In genomic region chr6:153595903-153596302, GRCh38 we compare ENCODE assay signal across 27 cellular contexts.
DNase-seq lines count a peak whose midpoint lies in the region; ATAC-seq, FAIRE-seq and TF ChIP-seq lines count a peak whose summit lies in the region.
"Had no signal": no experiment of that assay in that cellular context is flagged by ENCODE, and none has a peak within 500 bp of the region (broad histone marks: within the 10 kb centered on the region; RNA-seq: fewer than 3 reads in every experiment).

No MANE protein-coding gene starts in this region.

- H3K27ac ChIP-seq in brain microvascular endothelial cell (no peak overlapping the region), gastroesophageal sphincter (peak overlapping the region in 1 of 4 donors; percentile 25), HepG2 (ENCODE audit: extremely low read length, insufficient read depth, low read length) (no peak overlapping the region)
- H3K27ac ChIP-seq: BLaER1 treated with 17β-estradiol and CSF1 and Interleukin-3, amounts not matched to agents 10 nM and 100 nM; ovary; upper lobe of left lung had no signal

- no peaks in the 10 kb centered on the region for H3K9me3 ChIP-seq in gastroesophageal sphincter
- no peaks in the 10 kb centered on the region for H3K9me3 ChIP-seq in HepG2 (ENCODE audit: low read length)
- H3K9me3 ChIP-seq: BLaER1 treated with 17β-estradiol and CSF1 and Interleukin-3, amounts not matched to agents 10 nM and 100 nM; ovary; upper lobe of left lung had no signal

- H3K4me3 ChIP-seq in brain microvascular endothelial cell (ENCODE audit: low read depth, low read length) (no peak overlapping the region), gastroesophageal sphincter (no peak overlapping the region), HepG2 (replicated peaks in 1 of 3; ENCODE audit: insufficient read depth in 1 of 3, low read depth in 2 of 3, low read length in 3 of 3) (no peak overlapping the region)
- H3K4me3 ChIP-seq: BLaER1 treated with 17β-estradiol and CSF1 and Interleukin-3, amounts not matched to agents 10 nM and 100 nM; ovary; upper lobe of left lung had no signal

- no peaks in the 10 kb centered on the region for H3K27me3 ChIP-seq in brain microvascular endothelial cell (replicated peaks)
- no peaks in the 10 kb centered on the region for H3K27me3 ChIP-seq in gastroesophageal sphincter
- H3K27me3 ChIP-seq in HepG2 (ENCODE audit: control insufficient read depth in 1 of 2, insufficient read depth in 2 of 2, low read length in 2 of 2), result no peaks in the 10 kb centered on the region
- H3K27me3 ChIP-seq: BLaER1 treated with 17β-estradiol and CSF1 and Interleukin-3, amounts not matched to agents 10 nM and 100 nM; ovary; upper lobe of left lung had no signal

- no peak overlapping the region for H3K4me2 ChIP-seq in HepG2 (ENCODE audit: low read depth, low read length)
- H3K4me2 ChIP-seq: BLaER1 treated with 17β-estradiol and CSF1 and Interleukin-3, amounts not matched to agents 10 nM and 100 nM had no signal

- DNase-seq in COLO829 (ENCODE audit: low spot score) (peak; percentile 1), HTR-8/SVneo (ENCODE audit: insufficient read length, low spot score) (peak; percentile 2), brain microvascular endothelial cell (peak; percentile 35), HepG2 (ENCODE audit: low spot score) (no peak)
- DNase-seq in NK-92 treated with Interleukin-12 subunit alpha and Interleukin-12 subunit beta, amount 100 ng/mL, for 24 hours (lab: John Stamatoyannopoulos, UW), result no peak
- DNase-seq: activated CD4-positive, alpha-beta T cell treated with anti-CD3 and anti-CD28 coated beads for 1 hour; activated CD8-positive, alpha-beta memory T cell treated with anti-CD3 and anti-CD28 coated beads for 24 hours; activated naive CD4-positive, alpha-beta T cell treated with Interleukin-2 at 50 U/mL for 16 hours; activated T-cell treated with anti-CD3 and anti-CD28 coated beads, Interleukin-2, amount 50 U/mL, for 24 hours; glutamatergic neuron; KBM-7; MV-4-11; natural killer cell; NCI-H1694; NCI-H2171; NCI-H69; ovary; right cardiac atrium; SHP77; stimulated activated CD4-positive, alpha-beta T cell treated with anti-CD3 and anti-CD28 coated beads, Interleukin-12 subunit alpha, Interleukin-12 subunit beta, amount 100 ng/mL, for 4 hours; upper lobe of left lung had no signal

- TF ChIP-seq EP300 in gastroesophageal sphincter (IDR thresholded peaks at IDR 0.05) (no peak), HepG2 (IDR thresholded peaks at IDR 0.05; ENCODE audit: low read depth in 2 of 2, low read length in 2 of 2) (no peak), HepG2 (CRISPR knock-in tag; IDR thresholded peaks at IDR 0.05; ENCODE audit: borderline replicate concordance) (no peak)

- no peak overlapping the region for H3K9ac ChIP-seq in HepG2 (ENCODE audit: insufficient read depth, low read depth, low read length)
- H3K9ac ChIP-seq: BLaER1 treated with 17β-estradiol and CSF1 and Interleukin-3, amounts not matched to agents 10 nM and 100 nM had no signal

- H3K36me3 ChIP-seq in brain microvascular endothelial cell (replicated peaks), result no peaks in the 10 kb centered on the region
- H3K36me3 ChIP-seq in gastroesophageal sphincter, result no peaks in the 10 kb centered on the region
- no peaks in the 10 kb centered on the region for H3K36me3 ChIP-seq in HepG2 (replicated peaks in 1 of 2; ENCODE audit: control insufficient read depth in 1 of 2, insufficient read depth in 2 of 2, low read length in 2 of 2)
- H3K36me3 ChIP-seq: BLaER1 treated with 17β-estradiol and CSF1 and Interleukin-3, amounts not matched to agents 10 nM and 100 nM; ovary; upper lobe of left lung had no signal

- FAIRE-seq in HTR-8/SVneo (lab: Jason Lieb, UNC), result no peak
- no peak for FAIRE-seq in HepG2 (lab: Jason Lieb, UNC)
- FAIRE-seq: GM19239, H1 had no signal

- 37 to 67% methylated on average over 2 of the region's 2 CpGs for WGBS in gastroesophageal sphincter (ENCODE audit: low coverage in 1 of 2), 2 donors
- 0% methylated on average over 2 of the region's 2 CpGs for WGBS in HepG2 (ENCODE audit: low lambda C conversion rate)

- POLR2A ChIA-PET in HepG2 (lab: Yijun Ruan, JAX), result no interaction called here

- no TSS peak for BruUV-seq in HepG2 (replicated peaks; lab: Mats Ljungman, UMichigan)

- TF ChIP-seq POLR2A in gastroesophageal sphincter (IDR thresholded peaks at IDR 0.05), result no peak
- no peak for TF ChIP-seq POLR2A in HepG2 (IDR thresholded peaks at IDR 0.05; ENCODE audit: insufficient read depth in 1 of 2, low read depth in 2 of 2, low read length in 2 of 2)

- ATAC-seq in gastroesophageal sphincter (peak; percentile 39), HepG2 (no peak), GM21717 (IDR thresholded peaks at IDR 0.05; ENCODE audit: unreplicated experiment) (no peak), GM21447 (IDR thresholded peaks at IDR 0.05; ENCODE audit: unreplicated experiment) (no peak)
- ATAC-seq: natural killer cell, right cardiac atrium had no signal

- no peak overlapping the region for H2AFZ ChIP-seq in HepG2 (ENCODE audit: low read length)

- intact Hi-C loops in HepG2 (cut with micrococcal nuclease; ENCODE audit: unreplicated experiment), result no loop called here

- no peak for TF ChIP-seq RAD21 in HepG2 (CRISPR knock-in tag; IDR thresholded peaks at IDR 0.05)

- CTCF ChIA-PET in HepG2 (lab: Yijun Ruan, JAX; ENCODE audit: low intra/inter-chr PET ratio, low total read pairs), result no interaction called here

- H4K20me1 ChIP-seq in HepG2 (ENCODE audit: insufficient read depth, low read length), result no peaks in the 10 kb centered on the region
- H4K20me1 ChIP-seq: BLaER1 treated with 17β-estradiol and CSF1 and Interleukin-3, amounts not matched to agents 10 nM and 100 nM had no signal

- TF ChIP-seq CTCF in brain microvascular endothelial cell (IDR thresholded peaks at IDR 0.05; ENCODE audit: low read depth, low read length, missing control alignments) (no peak), gastroesophageal sphincter (IDR thresholded peaks at IDR 0.05) (no peak), HepG2 (CRISPR knock-in tag; IDR thresholded peaks at IDR 0.05) (no peak)

- in situ Hi-C loops in brain microvascular endothelial cell (cut with HindIII; ENCODE audit: low pct_ligation_motif_present, low sequenced_read_pairs) (no loop called here), HepG2 (cut with HindIII; ENCODE audit: extremely low pct_ligation_motif_present, low pct_unique_long_range_greater_than_20kb) (no loop called here)

- H3K79me2 ChIP-seq in HepG2 (ENCODE audit: insufficient read depth, low read length), result no peaks in the 10 kb centered on the region

- peaks cover 0 to 20% (median 0%) of the 10 kb centered on the region in 3 donors for H3K4me1 ChIP-seq in gastroesophageal sphincter
- no peaks in the 10 kb centered on the region for H3K4me1 ChIP-seq in HepG2 (ENCODE audit: insufficient read depth, low read length)
- H3K4me1 ChIP-seq: BLaER1 treated with 17β-estradiol and CSF1 and Interleukin-3, amounts not matched to agents 10 nM and 100 nM; upper lobe of left lung had no signal

TF ChIP-seq in HepG2, 621 proteins besides CTCF, POLR2A, EP300 and RAD21:
- TF ChIP-seq ZNF124 (CRISPR knock-in tag; IDR thresholded peaks at IDR 0.05), result no peak
- TF ChIP-seq MTERF4 (CRISPR knock-in tag; IDR thresholded peaks at IDR 0.05), result no peak
- TF ChIP-seq STAG1 (CRISPR knock-in tag; IDR thresholded peaks at IDR 0.05), result no peak
- no peak for TF ChIP-seq FOXA1 (IDR thresholded peaks at IDR 0.05)
- no peak for TF ChIP-seq FOXA1 (CRISPR knock-in tag; IDR thresholded peaks at IDR 0.05)
- TF ChIP-seq ZNF788 (CRISPR knock-in tag; IDR thresholded peaks at IDR 0.05; ENCODE audit: borderline replicate concordance), result no peak
- TF ChIP-seq DDIT3 (CRISPR knock-in tag; IDR thresholded peaks at IDR 0.05), result no peak
- no peak for TF ChIP-seq ZNF83 (CRISPR knock-in tag; IDR thresholded peaks at IDR 0.05; ENCODE audit: borderline replicate concordance)
- no peak for TF ChIP-seq ZBTB44 (CRISPR knock-in tag; IDR thresholded peaks at IDR 0.05)
- TF ChIP-seq ZNF296 (CRISPR knock-in tag; conservative IDR thresholded peaks at IDR 0.05), result no peak
- TF ChIP-seq ZBTB8A (CRISPR knock-in tag; IDR thresholded peaks at IDR 0.05; ENCODE audit: borderline replicate concordance, low read depth), result no peak

Comparison
In these comparisons a context has a peak if more than half of its experiments do, and no peak if none do; other contexts are left out.
1. DNase-seq: peak in COLO829 (single experiment), HTR-8/SVneo (single experiment) and brain microvascular endothelial cell (single experiment); none in HepG2 (single experiment) and NK-92 treated with Interleukin-12 subunit alpha and Interleukin-12 subunit beta, amount 100 ng/mL, for 24 hours (single experiment).